ENCODE assay signal across 2 cellular contexts in the genomic region with DNA sequence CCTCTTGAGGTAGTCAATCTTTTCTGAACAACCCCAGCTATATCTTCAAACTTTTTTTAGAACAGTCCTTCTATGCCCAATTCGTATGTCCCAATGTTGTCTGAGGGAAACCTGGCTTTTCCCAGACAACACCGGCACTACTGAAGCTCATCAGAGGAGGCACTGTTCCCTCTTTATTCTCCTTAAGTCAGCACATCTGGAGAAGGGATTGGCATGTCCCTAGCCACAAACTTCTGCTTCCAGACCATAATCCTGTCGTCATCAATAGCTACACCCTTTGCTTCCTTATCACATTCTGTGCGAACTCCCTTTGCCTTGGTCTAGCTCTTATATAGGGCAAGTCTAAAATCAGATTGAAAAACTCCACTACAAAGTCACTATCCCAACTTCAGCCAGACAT.
TF ChIP-seq lines count a peak whose summit lies in the region.

No MANE protein-coding gene starts in this region.

TF ChIP-seq in H1, 55 proteins besides CTCF, POLR2A, EP300 and RAD21:
- TF ChIP-seq, protein P1, sequence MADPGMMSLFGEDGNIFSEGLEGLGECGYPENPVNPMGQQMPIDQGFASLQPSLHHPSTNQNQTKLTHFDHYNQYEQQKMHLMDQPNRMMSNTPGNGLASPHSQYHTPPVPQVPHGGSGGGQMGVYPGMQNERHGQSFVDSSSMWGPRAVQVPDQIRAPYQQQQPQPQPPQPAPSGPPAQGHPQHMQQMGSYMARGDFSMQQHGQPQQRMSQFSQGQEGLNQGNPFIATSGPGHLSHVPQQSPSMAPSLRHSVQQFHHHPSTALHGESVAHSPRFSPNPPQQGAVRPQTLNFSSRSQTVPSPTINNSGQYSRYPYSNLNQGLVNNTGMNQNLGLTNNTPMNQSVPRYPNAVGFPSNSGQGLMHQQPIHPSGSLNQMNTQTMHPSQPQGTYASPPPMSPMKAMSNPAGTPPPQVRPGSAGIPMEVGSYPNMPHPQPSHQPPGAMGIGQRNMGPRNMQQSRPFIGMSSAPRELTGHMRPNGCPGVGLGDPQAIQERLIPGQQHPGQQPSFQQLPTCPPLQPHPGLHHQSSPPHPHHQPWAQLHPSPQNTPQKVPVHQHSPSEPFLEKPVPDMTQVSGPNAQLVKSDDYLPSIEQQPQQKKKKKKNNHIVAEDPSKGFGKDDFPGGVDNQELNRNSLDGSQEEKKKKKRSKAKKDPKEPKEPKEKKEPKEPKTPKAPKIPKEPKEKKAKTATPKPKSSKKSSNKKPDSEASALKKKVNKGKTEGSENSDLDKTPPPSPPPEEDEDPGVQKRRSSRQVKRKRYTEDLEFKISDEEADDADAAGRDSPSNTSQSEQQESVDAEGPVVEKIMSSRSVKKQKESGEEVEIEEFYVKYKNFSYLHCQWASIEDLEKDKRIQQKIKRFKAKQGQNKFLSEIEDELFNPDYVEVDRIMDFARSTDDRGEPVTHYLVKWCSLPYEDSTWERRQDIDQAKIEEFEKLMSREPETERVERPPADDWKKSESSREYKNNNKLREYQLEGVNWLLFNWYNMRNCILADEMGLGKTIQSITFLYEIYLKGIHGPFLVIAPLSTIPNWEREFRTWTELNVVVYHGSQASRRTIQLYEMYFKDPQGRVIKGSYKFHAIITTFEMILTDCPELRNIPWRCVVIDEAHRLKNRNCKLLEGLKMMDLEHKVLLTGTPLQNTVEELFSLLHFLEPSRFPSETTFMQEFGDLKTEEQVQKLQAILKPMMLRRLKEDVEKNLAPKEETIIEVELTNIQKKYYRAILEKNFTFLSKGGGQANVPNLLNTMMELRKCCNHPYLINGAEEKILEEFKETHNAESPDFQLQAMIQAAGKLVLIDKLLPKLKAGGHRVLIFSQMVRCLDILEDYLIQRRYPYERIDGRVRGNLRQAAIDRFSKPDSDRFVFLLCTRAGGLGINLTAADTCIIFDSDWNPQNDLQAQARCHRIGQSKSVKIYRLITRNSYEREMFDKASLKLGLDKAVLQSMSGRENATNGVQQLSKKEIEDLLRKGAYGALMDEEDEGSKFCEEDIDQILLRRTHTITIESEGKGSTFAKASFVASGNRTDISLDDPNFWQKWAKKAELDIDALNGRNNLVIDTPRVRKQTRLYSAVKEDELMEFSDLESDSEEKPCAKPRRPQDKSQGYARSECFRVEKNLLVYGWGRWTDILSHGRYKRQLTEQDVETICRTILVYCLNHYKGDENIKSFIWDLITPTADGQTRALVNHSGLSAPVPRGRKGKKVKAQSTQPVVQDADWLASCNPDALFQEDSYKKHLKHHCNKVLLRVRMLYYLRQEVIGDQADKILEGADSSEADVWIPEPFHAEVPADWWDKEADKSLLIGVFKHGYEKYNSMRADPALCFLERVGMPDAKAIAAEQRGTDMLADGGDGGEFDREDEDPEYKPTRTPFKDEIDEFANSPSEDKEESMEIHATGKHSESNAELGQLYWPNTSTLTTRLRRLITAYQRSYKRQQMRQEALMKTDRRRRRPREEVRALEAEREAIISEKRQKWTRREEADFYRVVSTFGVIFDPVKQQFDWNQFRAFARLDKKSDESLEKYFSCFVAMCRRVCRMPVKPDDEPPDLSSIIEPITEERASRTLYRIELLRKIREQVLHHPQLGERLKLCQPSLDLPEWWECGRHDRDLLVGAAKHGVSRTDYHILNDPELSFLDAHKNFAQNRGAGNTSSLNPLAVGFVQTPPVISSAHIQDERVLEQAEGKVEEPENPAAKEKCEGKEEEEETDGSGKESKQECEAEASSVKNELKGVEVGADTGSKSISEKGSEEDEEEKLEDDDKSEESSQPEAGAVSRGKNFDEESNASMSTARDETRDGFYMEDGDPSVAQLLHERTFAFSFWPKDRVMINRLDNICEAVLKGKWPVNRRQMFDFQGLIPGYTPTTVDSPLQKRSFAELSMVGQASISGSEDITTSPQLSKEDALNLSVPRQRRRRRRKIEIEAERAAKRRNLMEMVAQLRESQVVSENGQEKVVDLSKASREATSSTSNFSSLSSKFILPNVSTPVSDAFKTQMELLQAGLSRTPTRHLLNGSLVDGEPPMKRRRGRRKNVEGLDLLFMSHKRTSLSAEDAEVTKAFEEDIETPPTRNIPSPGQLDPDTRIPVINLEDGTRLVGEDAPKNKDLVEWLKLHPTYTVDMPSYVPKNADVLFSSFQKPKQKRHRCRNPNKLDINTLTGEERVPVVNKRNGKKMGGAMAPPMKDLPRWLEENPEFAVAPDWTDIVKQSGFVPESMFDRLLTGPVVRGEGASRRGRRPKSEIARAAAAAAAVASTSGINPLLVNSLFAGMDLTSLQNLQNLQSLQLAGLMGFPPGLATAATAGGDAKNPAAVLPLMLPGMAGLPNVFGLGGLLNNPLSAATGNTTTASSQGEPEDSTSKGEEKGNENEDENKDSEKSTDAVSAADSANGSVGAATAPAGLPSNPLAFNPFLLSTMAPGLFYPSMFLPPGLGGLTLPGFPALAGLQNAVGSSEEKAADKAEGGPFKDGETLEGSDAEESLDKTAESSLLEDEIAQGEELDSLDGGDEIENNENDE (IDR thresholded peaks at IDR 0.05; ENCODE audit: insufficient replicate concordance, low read length), result no peak
- TF ChIP-seq, protein P2, sequence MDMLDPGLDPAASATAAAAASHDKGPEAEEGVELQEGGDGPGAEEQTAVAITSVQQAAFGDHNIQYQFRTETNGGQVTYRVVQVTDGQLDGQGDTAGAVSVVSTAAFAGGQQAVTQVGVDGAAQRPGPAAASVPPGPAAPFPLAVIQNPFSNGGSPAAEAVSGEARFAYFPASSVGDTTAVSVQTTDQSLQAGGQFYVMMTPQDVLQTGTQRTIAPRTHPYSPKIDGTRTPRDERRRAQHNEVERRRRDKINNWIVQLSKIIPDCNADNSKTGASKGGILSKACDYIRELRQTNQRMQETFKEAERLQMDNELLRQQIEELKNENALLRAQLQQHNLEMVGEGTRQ (IDR thresholded peaks at IDR 0.05; ENCODE audit: low read length), result no peak
- TF ChIP-seq MAFK (IDR thresholded peaks at IDR 0.05; ENCODE audit: low read depth, low read length) (0 out of 2 replicates have a peak, but pooled peaks have one; percentile 29), TAF1 (IDR thresholded peaks at IDR 0.05; ENCODE audit: low read depth, low read length) (no peak)
TF ChIP-seq in H1: peak in this region for 1.

TF ChIP-seq in HepG2, 621 proteins besides CTCF, POLR2A, EP300 and RAD21:
- no peak for TF ChIP-seq SMARCE1 (IDR thresholded peaks at IDR 0.05; ENCODE audit: borderline replicate concordance)
- TF ChIP-seq RARA (CRISPR knock-in tag; IDR thresholded peaks at IDR 0.05), result no peak
- peak; percentile 37 to 52; a peak in 3 of 4 replicates for TF ChIP-seq MAFK (conservative IDR thresholded peaks at IDR 0.05 in 1 of 2, IDR thresholded peaks at IDR 0.05 in 1 of 2; ENCODE audit: low read length in 2 of 2)
- TF ChIP-seq, protein P3, sequence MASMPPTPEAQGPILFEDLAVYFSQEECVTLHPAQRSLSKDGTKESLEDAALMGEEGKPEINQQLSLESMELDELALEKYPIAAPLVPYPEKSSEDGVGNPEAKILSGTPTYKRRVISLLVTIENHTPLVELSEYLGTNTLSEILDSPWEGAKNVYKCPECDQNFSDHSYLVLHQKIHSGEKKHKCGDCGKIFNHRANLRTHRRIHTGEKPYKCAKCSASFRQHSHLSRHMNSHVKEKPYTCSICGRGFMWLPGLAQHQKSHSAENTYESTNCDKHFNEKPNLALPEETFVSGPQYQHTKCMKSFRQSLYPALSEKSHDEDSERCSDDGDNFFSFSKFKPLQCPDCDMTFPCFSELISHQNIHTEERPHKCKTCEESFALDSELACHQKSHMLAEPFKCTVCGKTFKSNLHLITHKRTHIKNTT (CRISPR knock-in tag; IDR thresholded peaks at IDR 0.05), result no peak
- TF ChIP-seq SALL1 (CRISPR knock-in tag; IDR thresholded peaks at IDR 0.05), result no peak
